Comparison of ENCODE assay signal across 1 cellular context in the genomic region with DNA sequence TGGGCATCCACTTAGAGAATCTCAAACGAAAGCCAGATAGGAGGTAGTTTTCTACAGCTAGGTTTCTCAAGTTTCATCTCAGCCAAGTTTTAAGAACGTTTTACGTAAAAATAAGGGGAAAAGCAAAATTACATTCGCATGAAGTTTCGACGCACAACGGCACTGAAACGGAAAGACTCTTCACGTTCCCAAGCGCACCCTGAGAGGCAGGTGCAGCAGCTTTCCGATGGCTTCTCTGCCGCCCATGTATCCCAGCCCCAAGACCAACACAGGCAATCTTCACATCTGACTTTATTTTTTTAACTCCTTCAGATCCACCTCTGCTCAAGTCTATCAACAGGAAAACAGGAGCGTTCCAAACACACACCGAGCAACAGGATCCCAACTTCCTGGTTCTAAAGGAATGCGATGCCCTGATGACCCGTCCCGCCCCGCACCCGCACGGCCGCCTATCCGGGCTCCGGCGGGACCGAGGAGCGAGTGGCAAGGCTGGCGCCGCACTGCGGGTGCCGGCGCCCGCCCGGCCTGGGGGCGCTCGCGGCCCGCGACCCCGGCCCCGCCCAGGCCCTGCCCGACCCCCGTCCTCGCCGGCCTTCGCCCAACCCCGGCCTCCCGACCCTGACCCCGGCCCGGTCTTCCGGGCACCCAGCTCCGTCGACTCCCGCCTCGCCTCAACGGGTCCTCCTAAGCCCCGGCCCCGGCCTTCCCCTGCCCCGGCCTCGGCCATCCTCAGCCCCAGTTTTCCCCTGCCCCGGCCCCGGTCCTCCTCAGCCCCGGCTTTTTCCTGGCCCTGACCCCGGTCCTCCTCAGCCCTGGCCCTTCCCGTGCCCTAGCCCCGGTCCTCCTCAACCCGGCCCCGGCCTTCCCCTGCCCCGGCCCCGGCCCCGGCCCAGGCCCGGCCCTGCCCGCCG.
TF ChIP-seq lines count a peak whose summit lies in the region.

No MANE protein-coding gene starts in this region.

TF ChIP-seq in A549, 52 proteins besides CTCF, POLR2A, EP300 and RAD21 (continued from another document):
- TF ChIP-seq, protein P1, sequence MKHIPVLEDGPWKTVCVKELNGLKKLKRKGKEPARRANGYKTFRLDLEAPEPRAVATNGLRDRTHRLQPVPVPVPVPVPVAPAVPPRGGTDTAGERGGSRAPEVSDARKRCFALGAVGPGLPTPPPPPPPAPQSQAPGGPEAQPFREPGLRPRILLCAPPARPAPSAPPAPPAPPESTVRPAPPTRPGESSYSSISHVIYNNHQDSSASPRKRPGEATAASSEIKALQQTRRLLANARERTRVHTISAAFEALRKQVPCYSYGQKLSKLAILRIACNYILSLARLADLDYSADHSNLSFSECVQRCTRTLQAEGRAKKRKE (CRISPR knock-in tag; IDR thresholded peaks at IDR 0.05; ENCODE audit: low read depth): no peak
- TF ChIP-seq RCOR1 (IDR thresholded peaks at IDR 0.05; ENCODE audit: low read depth, low read length) (no peak), HOXA7 (CRISPR knock-in tag; IDR thresholded peaks at IDR 0.05) (no peak), CBX8 (IDR thresholded peaks at IDR 0.05) (no peak), HEYL (CRISPR knock-in tag; IDR thresholded peaks at IDR 0.05) (no peak), ZC3H11A (IDR thresholded peaks at IDR 0.05) (no peak), TFCP2L1 (CRISPR knock-in tag; IDR thresholded peaks at IDR 0.05) (no peak), KDM1A (IDR thresholded peaks at IDR 0.05; ENCODE audit: low read depth) (no peak), EHMT2 (IDR thresholded peaks at IDR 0.05; ENCODE audit: low read depth) (no peak), SREBF2 (IDR thresholded peaks at IDR 0.05) (no peak), JUNB (IDR thresholded peaks at IDR 0.05) (no peak), PHF8 (IDR thresholded peaks at IDR 0.05; ENCODE audit: borderline replicate concordance, low read depth) (no peak), ZSCAN20 (CRISPR knock-in tag; IDR thresholded peaks at IDR 0.05) (no peak)
- TF ChIP-seq, protein P2, sequence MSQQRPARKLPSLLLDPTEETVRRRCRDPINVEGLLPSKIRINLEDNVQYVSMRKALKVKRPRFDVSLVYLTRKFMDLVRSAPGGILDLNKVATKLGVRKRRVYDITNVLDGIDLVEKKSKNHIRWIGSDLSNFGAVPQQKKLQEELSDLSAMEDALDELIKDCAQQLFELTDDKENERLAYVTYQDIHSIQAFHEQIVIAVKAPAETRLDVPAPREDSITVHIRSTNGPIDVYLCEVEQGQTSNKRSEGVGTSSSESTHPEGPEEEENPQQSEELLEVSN (IDR thresholded peaks at IDR 0.05; ENCODE audit: borderline replicate concordance, low read depth): no peak
